ENCODE assay signal across 1 cellular context in genomic region chr12:53996188-53996885, GRCh38.
TF ChIP-seq lines count a peak whose summit lies in the region.

No MANE protein-coding gene starts in this region.

TF ChIP-seq in SK-N-SH, 30 proteins besides CTCF, POLR2A, EP300 and RAD21 (continued from another document):
- no peak for TF ChIP-seq REST (IDR thresholded peaks at IDR 0.05; ENCODE audit: low read depth, low read length)
- no peak for TF ChIP-seq JUND (IDR thresholded peaks at IDR 0.05)
- TF ChIP-seq PBX3 (IDR thresholded peaks at IDR 0.05), result no peak
- no peak for TF ChIP-seq SMC3 (IDR thresholded peaks at IDR 0.05; ENCODE audit: low read depth, low read length)
- TF ChIP-seq SIN3A (IDR thresholded peaks at IDR 0.05; ENCODE audit: borderline replicate concordance, low read depth, low read length), result no peak
- no peak for TF ChIP-seq TAF1 (IDR thresholded peaks at IDR 0.05; ENCODE audit: borderline replicate concordance, low read depth, low read length)
- no peak for TF ChIP-seq GABPA (IDR thresholded peaks at IDR 0.05; ENCODE audit: low read depth)
- TF ChIP-seq NRF1 (IDR thresholded peaks at IDR 0.05; ENCODE audit: low read depth, low read length), result no peak
- TF ChIP-seq ZBTB33 (IDR thresholded peaks at IDR 0.05; ENCODE audit: borderline replicate concordance, low read depth), result no peak
- no peak for TF ChIP-seq IRF3 (IDR thresholded peaks at IDR 0.05; ENCODE audit: low read depth, low read length)
- no peak for TF ChIP-seq CHD2 (IDR thresholded peaks at IDR 0.05; ENCODE audit: low read length, partially characterized antibody)
- TF ChIP-seq RCOR1 (IDR thresholded peaks at IDR 0.05; ENCODE audit: low read length), result no peak
